In genomic region chr15:61746589-61746988, GRCh38 we compare ENCODE assay signal across 8 cellular contexts.
"Had no signal": no experiment of that assay in that cellular context is flagged by ENCODE, and none has a peak within 500 bp of the region (broad histone marks: within the 10 kb centered on the region; RNA-seq: fewer than 3 reads in every experiment).

No MANE protein-coding gene starts in this region.

- H3K9ac ChIP-seq: GM23248 had no signal

- H3K4me2 ChIP-seq: GM23338 had no signal

- DNase-seq: GM23248, GOT3, H7, H9, HCEC 1CT, HFFc6 had no signal

- H3K4me1 ChIP-seq: HAP-1 had no signal

- H2AFZ ChIP-seq: GM23248, GM23338 had no signal

- H3K9me3 ChIP-seq: HAP-1 had no signal

- H3K4me3 ChIP-seq: GM23248, GM23338, HAP-1 had no signal

- H3K27ac ChIP-seq: GM23248 had no signal

- H3K36me3 ChIP-seq: HAP-1 had no signal
